In the genomic region with DNA sequence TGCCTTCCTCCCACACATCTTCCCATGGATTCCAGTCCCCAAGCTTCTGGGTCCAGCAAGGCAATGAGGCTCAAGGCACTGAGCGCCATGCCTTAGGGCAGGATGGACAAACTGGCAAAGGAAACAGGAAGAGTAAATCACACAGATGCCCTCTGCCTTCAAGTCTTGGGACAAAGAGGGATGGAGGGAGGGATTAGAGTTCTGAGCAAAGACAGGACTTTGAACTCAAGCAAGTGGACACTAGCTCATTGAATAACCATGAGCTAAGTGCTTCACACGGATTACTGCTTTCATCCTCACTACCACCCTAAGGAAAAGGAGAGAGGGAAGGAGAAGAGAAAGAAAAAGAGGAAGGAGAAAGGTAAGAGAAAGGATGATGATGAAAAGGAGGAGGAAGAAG, we compare ENCODE assay signal across 2 cellular contexts.
TF ChIP-seq lines count a peak whose summit lies in the region.

No MANE protein-coding gene starts in this region.

TF ChIP-seq in SK-N-SH, 30 proteins besides CTCF, POLR2A, EP300 and RAD21 (continued from another document):
- no peak for TF ChIP-seq RFX5 (IDR thresholded peaks at IDR 0.05; ENCODE audit: low read length)
- TF ChIP-seq, protein P1, sequence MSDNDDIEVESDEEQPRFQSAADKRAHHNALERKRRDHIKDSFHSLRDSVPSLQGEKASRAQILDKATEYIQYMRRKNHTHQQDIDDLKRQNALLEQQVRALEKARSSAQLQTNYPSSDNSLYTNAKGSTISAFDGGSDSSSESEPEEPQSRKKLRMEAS (IDR thresholded peaks at IDR 0.05; ENCODE audit: low read depth), result no peak
- no peak for TF ChIP-seq POLR2AphosphoS5 (IDR thresholded peaks at IDR 0.05; ENCODE audit: low read depth, low read length)
- TF ChIP-seq NRF1 (IDR thresholded peaks at IDR 0.05; ENCODE audit: low read depth, low read length), result no peak
- no peak for TF ChIP-seq JUND (IDR thresholded peaks at IDR 0.05)
- TF ChIP-seq TEAD4 (IDR thresholded peaks at IDR 0.05; ENCODE audit: borderline replicate concordance, insufficient read depth), result no peak
- TF ChIP-seq GATA2 (CRISPR knock-in tag; IDR thresholded peaks at IDR 0.05), result no peak
- TF ChIP-seq TCF12 (IDR thresholded peaks at IDR 0.05), result no peak
- TF ChIP-seq NFIC (IDR thresholded peaks at IDR 0.05; ENCODE audit: borderline replicate concordance), result no peak
- TF ChIP-seq FOXJ3 (CRISPR knock-in tag; IDR thresholded peaks at IDR 0.05), result no peak

TF ChIP-seq in SK-N-SH treated with all-trans-retinoic acid at 6 μM for 48 hours, 23 proteins besides CTCF, POLR2A, EP300 and RAD21 (continued from another document):
- TF ChIP-seq ZFP30 (CRISPR knock-in tag; IDR thresholded peaks at IDR 0.05) (no peak), CSDC2 (CRISPR knock-in tag; IDR thresholded peaks at IDR 0.05) (no peak), TOX (CRISPR knock-in tag; IDR thresholded peaks at IDR 0.05; ENCODE audit: borderline replicate concordance) (no peak), ISL1 (CRISPR knock-in tag; IDR thresholded peaks at IDR 0.05) (no peak)
